25 cellular contexts compared by ENCODE assay signal in genomic region chr20:19767070-19767469, GRCh38. TPM values are rescaled to one million over a fixed set of nuclear protein-coding genes. Genes with fewer than 3 reads are reported as not detected.
DNase-seq lines count a peak whose midpoint lies in the region; ATAC-seq and TF ChIP-seq lines count a peak whose summit lies in the region.
"Had no signal": no experiment of that assay in that cellular context is flagged by ENCODE, and none has a peak within 500 bp of the region (broad histone marks: within the 10 kb centered on the region; RNA-seq: fewer than 3 reads in every experiment).

No MANE protein-coding gene starts in this region.

- H3K4me1 ChIP-seq in breast epithelium (no peaks in the 10 kb centered on the region), lower lobe of right lung (peaks cover 2% of the 10 kb centered on the region), smooth muscle cell (ENCODE audit: low read depth) (no peaks in the 10 kb centered on the region)
- no peaks in the 10 kb centered on the region for H3K4me1 ChIP-seq in effector memory CD4-positive, alpha-beta T cell (ENCODE audit: control insufficient read depth, insufficient read depth, low read length, poor library complexity, severe bottlenecking)
- H3K4me1 ChIP-seq: HAP-1 had no signal

- no peak overlapping the region for H3K27ac Mint-ChIP-seq in activated naive CD4-positive, alpha-beta T cell treated with anti-CD3 and anti-CD28 coated beads, Interleukin-2, amount 50 U/mL, for 72 hours
- H3K27ac Mint-ChIP-seq: activated CD8-positive, alpha-beta memory T cell treated with anti-CD3 and anti-CD28 coated beads, Interleukin-2, amount 10 ng/mL, durations not matched to agents 7 days and 5 days; WTC11 had no signal

- DNase-seq in HT-29 (ENCODE audit: low spot score), result peak; percentile 65
- no peak for DNase-seq in breast epithelium (ENCODE audit: low spot score in 2 of 2)
- DNase-seq in lower lobe of right lung, result no peak
- no peak for DNase-seq in smooth muscle cell (lab: John Stamatoyannopoulos, UW; ENCODE audit: unreplicated experiment)
- DNase-seq in effector memory CD4-positive, alpha-beta T cell, result no peak
- DNase-seq in activated naive CD4-positive, alpha-beta T cell treated with anti-CD3 and anti-CD28 coated beads, Interleukin-2, amount 50 U/mL, for 72 hours (ENCODE audit: low spot score in 2 of 2), result no peak
- DNase-seq in foreskin fibroblast, result no peak
- DNase-seq: activated CD8-positive, alpha-beta memory T cell treated with anti-CD3 and anti-CD28 coated beads, Interleukin-2, amount 10 ng/mL, durations not matched to agents 7 days and 5 days; activated T-cell treated with anti-CD3 and anti-CD28 coated beads, Interleukin-2, amount 50 U/mL, for 48 hours; COR-L47; dorsolateral prefrontal cortex; GDM1; kidney glomerular epithelial cell; NCI-H1417 treated with DMSO at 0.1 percent for 48 hours; occipital lobe; Right ventricle myocardium superior; stimulated activated CD8-positive, alpha-beta memory T cell treated with anti-CD3 and anti-CD28 coated beads, Interleukin-4, amount 100 ng/mL, for 48 hours; stimulated activated naive CD8-positive, alpha-beta T cell treated with anti-CD3 and anti-CD28 coated beads, Interleukin-15, amount 100 ng/mL, for 72 hours; SW 1271; T1000 had no signal

- no peak for TF ChIP-seq POLR2A in breast epithelium (IDR thresholded peaks at IDR 0.05)

- intact Hi-C loops in breast epithelium (cut with DNase I; ENCODE audit: low total_unique reads), result no loop called here
- intact Hi-C loops in lower lobe of right lung (cut with DNase I), result no loop called here

- H3K27ac ChIP-seq in breast epithelium, result peak overlapping the region; percentile 41 to 54
- peak overlapping the region; percentile 31 for H3K27ac ChIP-seq in lower lobe of right lung
- peak overlapping the region; percentile 74 for H3K27ac ChIP-seq in smooth muscle cell (ENCODE audit: low read depth)
- H3K27ac ChIP-seq in effector memory CD4-positive, alpha-beta T cell (ENCODE audit: insufficient read depth, low read length, poor library complexity, severe bottlenecking), result no peak overlapping the region
- H3K27ac ChIP-seq: BLaER1 treated with 17β-estradiol and CSF1 and Interleukin-3, amounts not matched to agents 10 nM and 100 nM; dorsolateral prefrontal cortex; KMS-11; skin epidermis had no signal

- H3K4me3 ChIP-seq in breast epithelium, result no peak overlapping the region
- no peak overlapping the region for H3K4me3 ChIP-seq in lower lobe of right lung
- no peak overlapping the region for H3K4me3 ChIP-seq in smooth muscle cell
- H3K4me3 ChIP-seq in effector memory CD4-positive, alpha-beta T cell (ENCODE audit: insufficient read depth, low read depth, low read length, poor library complexity, severe bottlenecking), result no peak overlapping the region
- no peak overlapping the region for H3K4me3 ChIP-seq in foreskin fibroblast (ENCODE audit: low read depth in 1 of 2, low read length in 2 of 2)
- H3K4me3 ChIP-seq: BLaER1 treated with 17β-estradiol and CSF1 and Interleukin-3, amounts not matched to agents 10 nM and 100 nM; dorsolateral prefrontal cortex; HAP-1; skin epidermis had no signal

- H3K36me3 Mint-ChIP-seq in activated naive CD4-positive, alpha-beta T cell treated with anti-CD3 and anti-CD28 coated beads, Interleukin-2, amount 50 U/mL, for 72 hours, result no peaks in the 10 kb centered on the region
- H3K36me3 Mint-ChIP-seq: activated CD8-positive, alpha-beta memory T cell treated with anti-CD3 and anti-CD28 coated beads, Interleukin-2, amount 10 ng/mL, durations not matched to agents 7 days and 5 days; WTC11 had no signal

- H3K9ac ChIP-seq in smooth muscle cell (ENCODE audit: low read depth), result no peak overlapping the region
- H3K9ac ChIP-seq: BLaER1 treated with 17β-estradiol and CSF1 and Interleukin-3, amounts not matched to agents 10 nM and 100 nM; KMS-11 had no signal

- H3K27me3 ChIP-seq in breast epithelium (no peaks in the 10 kb centered on the region), lower lobe of right lung (ENCODE audit: low read depth) (no peaks in the 10 kb centered on the region), smooth muscle cell (ENCODE audit: low read depth) (no peaks in the 10 kb centered on the region)
- no peaks in the 10 kb centered on the region for H3K27me3 ChIP-seq in effector memory CD4-positive, alpha-beta T cell (replicated peaks; ENCODE audit: control insufficient read depth, insufficient read depth, low read length, poor library complexity, severe bottlenecking)
- H3K27me3 ChIP-seq: BLaER1 treated with 17β-estradiol and CSF1 and Interleukin-3, amounts not matched to agents 10 nM and 100 nM; dorsolateral prefrontal cortex had no signal

- no peaks in the 10 kb centered on the region for H4K20me1 ChIP-seq in smooth muscle cell (ENCODE audit: low read depth)

- H2AFZ ChIP-seq in smooth muscle cell (ENCODE audit: low read depth), result no peak overlapping the region

- H3K9me3 Mint-ChIP-seq in activated naive CD4-positive, alpha-beta T cell treated with anti-CD3 and anti-CD28 coated beads, Interleukin-2, amount 50 U/mL, for 72 hours, result no peaks in the 10 kb centered on the region
- H3K9me3 Mint-ChIP-seq: stimulated activated naive CD8-positive, alpha-beta T cell treated with anti-CD3 and anti-CD28 coated beads, Interleukin-15, amount 100 ng/mL, for 72 hours; WTC11 had no signal

- no peaks in the 10 kb centered on the region for H3F3A ChIP-seq in smooth muscle cell (ENCODE audit: low read depth)

- H3K4me2 ChIP-seq in smooth muscle cell, result no peak overlapping the region
- H3K4me2 ChIP-seq: BLaER1 treated with 17β-estradiol and CSF1 and Interleukin-3, amounts not matched to agents 10 nM and 100 nM; KMS-11 had no signal

- ATAC-seq in lower lobe of right lung, result peak; percentile 79 to 86
- no peak for ATAC-seq in activated naive CD4-positive, alpha-beta T cell treated with anti-CD3 and anti-CD28 coated beads, Interleukin-2, amount 50 U/mL, for 72 hours
- ATAC-seq: activated CD8-positive, alpha-beta memory T cell treated with anti-CD3 and anti-CD28 coated beads, Interleukin-2, amount 10 ng/mL, durations not matched to agents 7 days and 5 days; stimulated activated naive CD8-positive, alpha-beta T cell treated with anti-CD3 and anti-CD28 coated beads, Interleukin-15, amount 100 ng/mL, for 72 hours; WTC11 had no signal

- no peaks in the 10 kb centered on the region for H3K9me3 ChIP-seq in breast epithelium
- no peaks in the 10 kb centered on the region for H3K9me3 ChIP-seq in lower lobe of right lung
- H3K9me3 ChIP-seq in smooth muscle cell (replicated peaks; ENCODE audit: low read depth), result no peaks in the 10 kb centered on the region
- H3K9me3 ChIP-seq in effector memory CD4-positive, alpha-beta T cell (ENCODE audit: control insufficient read depth, low read length), result no peaks in the 10 kb centered on the region
- H3K9me3 ChIP-seq: BLaER1 treated with 17β-estradiol and CSF1 and Interleukin-3, amounts not matched to agents 10 nM and 100 nM; HAP-1 had no signal

- 74% methylated on average over 4 of the region's 4 CpGs for WGBS in smooth muscle cell (ENCODE audit: low lambda C conversion rate)

- H3K79me2 ChIP-seq in smooth muscle cell (ENCODE audit: low read depth), result peaks cover 14% of the 10 kb centered on the region

- TF ChIP-seq CTCF in breast epithelium (IDR thresholded peaks at IDR 0.05), result no peak
- no peak for TF ChIP-seq CTCF in lower lobe of right lung (IDR thresholded peaks at IDR 0.05)
- TF ChIP-seq CTCF in smooth muscle cell (IDR thresholded peaks at IDR 0.05; ENCODE audit: borderline replicate concordance, insufficient read depth, poor library complexity, severe bottlenecking), result no peak
- TF ChIP-seq CTCF in foreskin fibroblast (IDR thresholded peaks at IDR 0.05; ENCODE audit: low read depth, low read length), result no peak

- H3K36me3 ChIP-seq in breast epithelium (no peaks in the 10 kb centered on the region), lower lobe of right lung (no peaks in the 10 kb centered on the region), smooth muscle cell (ENCODE audit: low read depth) (no peaks in the 10 kb centered on the region)
- H3K36me3 ChIP-seq in effector memory CD4-positive, alpha-beta T cell (ENCODE audit: control insufficient read depth, insufficient read depth, low read length), result no peaks in the 10 kb centered on the region
- H3K36me3 ChIP-seq: HAP-1 had no signal

RNA-seq across cellular contexts. Expression of gene RIN2, which starts 9.0 kb away (rescaled TPM):
- total RNA-seq in HT-29 (2014; rRNA removed; shearing (Covaris generic)), result 26.6 and 31.9 TPM in 2 replicates
- 100 to 1,000 TPM in 2 of 3 donors, 10 to 100 TPM in 1; 82.7 to 114 (median 104) TPM for total RNA-seq in breast epithelium
- 101 TPM for total RNA-seq in lower lobe of right lung
- total RNA-seq in smooth muscle cell, result 26.9 and 29.5 TPM in 2 replicates
- polyA plus RNA-seq in smooth muscle cell, result 16.0 TPM in 2 replicates
- total RNA-seq in activated naive CD4-positive, alpha-beta T cell treated with anti-CD3 and anti-CD28 coated beads, Interleukin-2, amount 50 U/mL, for 72 hours, result not detected
- total RNA-seq: activated CD8-positive, alpha-beta memory T cell treated with anti-CD3 and anti-CD28 coated beads, Interleukin-2, amount 10 ng/mL, durations not matched to agents 7 days and 5 days had no signal

Comparison
In these comparisons a context has a peak if more than half of its experiments do, and no peak if none do; other contexts are left out.
1. ATAC-seq: peak in lower lobe of right lung (2 of 2); none in activated naive CD4-positive, alpha-beta T cell treated with anti-CD3 and anti-CD28 coated beads, Interleukin-2, amount 50 U/mL, for 72 hours (0 of 2).
2. RNA of gene RIN2, which starts 9.0 kb away (total RNA-seq): 82.7 to 114 TPM in breast epithelium, 101 TPM in lower lobe of right lung (single experiment), 26.6 to 31.9 TPM in HT-29 and 26.9 to 29.5 TPM in smooth muscle cell; not detected in activated naive CD4-positive, alpha-beta T cell treated with anti-CD3 and anti-CD28 coated beads, Interleukin-2, amount 50 U/mL, for 72 hours; every median in the first group is over 10 times any median in the second.